7 cellular contexts compared by ENCODE assay signal in the genomic region with DNA sequence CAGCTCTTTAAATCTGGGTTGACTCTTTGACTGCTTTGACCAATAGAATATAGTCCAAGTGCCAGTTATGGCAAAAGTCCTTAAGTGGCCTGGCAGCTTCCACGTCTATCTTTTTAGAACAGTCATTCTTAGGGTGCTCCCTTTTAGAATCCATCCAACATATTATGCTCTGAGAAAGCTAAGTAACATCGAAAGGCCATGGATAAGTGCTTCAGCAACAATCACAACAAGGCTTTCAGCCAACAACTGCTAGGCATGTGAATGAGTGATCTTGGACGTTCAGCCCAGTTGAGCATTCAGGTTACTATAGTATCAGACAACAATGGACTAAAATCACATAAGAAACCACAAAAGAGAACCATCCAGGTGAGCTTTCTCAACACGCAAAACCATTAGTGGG.
"Had no signal": no experiment of that assay in that cellular context is flagged by ENCODE, and none has a peak within 500 bp of the region (broad histone marks: within the 10 kb centered on the region; RNA-seq: fewer than 3 reads in every experiment).

No MANE protein-coding gene starts in this region.

- H3K27ac ChIP-seq: HL-60 had no signal

- DNase-seq: H9, HCEC 1CT had no signal

- H3K4me3 ChIP-seq: GM23338 had no signal

- ATAC-seq: GM23338, HepG2 had no signal

- FAIRE-seq: H1, H54, HepG2 had no signal
